12 cellular contexts compared by ENCODE assay signal in the genomic region with DNA sequence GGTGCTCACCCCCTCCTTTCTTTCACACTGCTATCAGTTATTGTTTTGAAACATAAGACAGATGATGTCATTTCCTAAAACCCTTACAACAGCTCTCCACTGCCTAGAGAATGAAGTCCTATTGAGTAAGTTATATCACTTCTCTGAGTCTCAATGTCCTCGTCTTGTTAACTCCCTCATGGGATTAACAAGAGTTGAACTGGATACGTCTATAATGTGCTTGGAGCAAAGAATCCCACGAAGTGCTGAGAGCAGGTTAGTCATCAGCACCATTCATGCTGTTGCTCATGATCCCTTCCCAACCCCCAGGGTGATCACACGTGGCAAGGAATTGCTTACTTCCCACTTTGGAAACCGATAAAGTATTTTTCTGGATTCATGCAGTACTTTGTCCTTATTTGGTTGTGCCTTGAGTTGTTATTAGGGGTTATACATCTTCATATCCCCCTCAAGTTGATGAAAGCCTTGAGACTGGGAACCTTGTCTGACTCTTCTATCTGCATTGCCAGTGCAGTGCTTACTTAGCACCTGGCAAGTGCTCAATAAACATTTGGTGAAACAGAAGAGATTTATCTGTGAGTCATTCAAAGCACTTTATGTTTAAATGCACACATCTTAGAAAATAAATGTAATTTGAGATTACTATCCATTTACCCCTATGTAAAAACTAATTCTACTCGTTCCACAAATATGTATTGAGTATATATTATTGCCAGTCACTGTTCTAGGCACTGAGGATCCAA.
DNase-seq lines count a peak whose midpoint lies in the region; ATAC-seq and TF ChIP-seq lines count a peak whose summit lies in the region.
"Had no signal": no experiment of that assay in that cellular context is flagged by ENCODE, and none has a peak within 500 bp of the region (broad histone marks: within the 10 kb centered on the region; RNA-seq: fewer than 3 reads in every experiment).

No MANE protein-coding gene starts in this region.

- TF ChIP-seq CTCF in choroid plexus epithelial cell (conservative IDR thresholded peaks at IDR 0.05; ENCODE audit: low read depth, low read length): no peak

- no peak overlapping the region for H3K4me3 Mint-ChIP-seq in natural killer cell treated with Interleukin-12 subunit alpha and Interleukin-12 subunit beta and Interleukin-15 and Interleukin-18, amount 100 ng/mL, for 72 hours

- H3K4me1 Mint-ChIP-seq in natural killer cell treated with Interleukin-12 subunit alpha and Interleukin-12 subunit beta and Interleukin-15 and Interleukin-18, amount 100 ng/mL, for 72 hours (ENCODE audit: low read depth in 2 of 2): no peaks in the 10 kb centered on the region

- ATAC-seq in natural killer cell treated with Interleukin-12 subunit alpha and Interleukin-12 subunit beta and Interleukin-15 and Interleukin-18, amount 100 ng/mL, for 72 hours: no peak
- ATAC-seq in Right ventricle myocardium inferior: no peak
- ATAC-seq: left cardiac atrium had no signal

- no peak overlapping the region for H3K27ac Mint-ChIP-seq in natural killer cell treated with Interleukin-12 subunit alpha and Interleukin-12 subunit beta and Interleukin-15 and Interleukin-18, amount 100 ng/mL, for 72 hours

- H3K4me3 ChIP-seq in choroid plexus epithelial cell (ENCODE audit: low read depth, low read length) (no peak overlapping the region), skeletal muscle cell (ENCODE audit: low read depth, low read length) (no peak overlapping the region)

- no peaks in the 10 kb centered on the region for H3K36me3 Mint-ChIP-seq in natural killer cell treated with Interleukin-12 subunit alpha and Interleukin-12 subunit beta and Interleukin-15 and Interleukin-18, amount 100 ng/mL, for 72 hours

- DNase-seq in NCI-H82 (lab: John Stamatoyannopoulos, UW): peak; percentile 21
- no peak for DNase-seq in NCI-H82 treated with DMSO at 0.1 percent for 48 hours (lab: John Stamatoyannopoulos, UW; ENCODE audit: unreplicated experiment)
- DNase-seq in NCI-H226: peak; percentile 95
- peak; percentile 97 for DNase-seq in choroid plexus epithelial cell (ENCODE audit: low read depth)
- DNase-seq in skeletal muscle cell (ENCODE audit: low read depth): peak; percentile 99
- no peak for DNase-seq in natural killer cell treated with Interleukin-12 subunit alpha and Interleukin-12 subunit beta and Interleukin-15 and Interleukin-18, amount 100 ng/mL, for 72 hours (ENCODE audit: low spot score)
- DNase-seq in NCI-H1105 treated with DMSO at 0.1 percent for 48 hours (lab: John Stamatoyannopoulos, UW): no peak
- no peak for DNase-seq in Right ventricle myocardium inferior (ENCODE audit: missing footprints)
- DNase-seq: amniotic stem cell; left cardiac atrium; stimulated activated CD4-positive, alpha-beta T cell treated with anti-CD3 and anti-CD28 coated beads, Interleukin-4, amount 100 ng/mL, for 24 hours; T-helper 1 cell had no signal

- intact Hi-C loops in Right ventricle myocardium inferior (cut with DNase I): no loop called here

- peaks cover 3% of the 10 kb centered on the region for H3K9me3 Mint-ChIP-seq in natural killer cell treated with Interleukin-12 subunit alpha and Interleukin-12 subunit beta and Interleukin-15 and Interleukin-18, amount 100 ng/mL, for 72 hours

- no peaks in the 10 kb centered on the region for H3K27me3 Mint-ChIP-seq in natural killer cell treated with Interleukin-12 subunit alpha and Interleukin-12 subunit beta and Interleukin-15 and Interleukin-18, amount 100 ng/mL, for 72 hours

Comparison
In these comparisons a context has a peak if more than half of its experiments do, and no peak if none do; other contexts are left out.
1. DNase-seq: peak in NCI-H82 (single experiment), NCI-H226 (single experiment), choroid plexus epithelial cell (single experiment) and skeletal muscle cell (single experiment); none in NCI-H82 treated with DMSO at 0.1 percent for 48 hours (single experiment), natural killer cell treated with Interleukin-12 subunit alpha and Interleukin-12 subunit beta and Interleukin-15 and Interleukin-18, amount 100 ng/mL, for 72 hours (single experiment), NCI-H1105 treated with DMSO at 0.1 percent for 48 hours (single experiment) and Right ventricle myocardium inferior (single experiment).